ENCODE assay signal across 8 cellular contexts in genomic region chrX:135521405-135522131, GRCh38. TPM values are rescaled to one million over a fixed set of nuclear protein-coding genes. Genes with fewer than 3 reads are reported as not detected.
A peak's percentile ranks its signal among the peaks of the same experiment; 100 is the strongest.
DNase-seq lines count a peak whose midpoint lies in the region; ATAC-seq and TF ChIP-seq lines count a peak whose summit lies in the region.

No MANE protein-coding gene starts in this region.

- peak; percentile 78 for DNase-seq in AG04450 (ENCODE audit: low read depth, low spot score)
- peak; percentile 76 for DNase-seq in NCI-H226
- DNase-seq in activated CD4-positive, CD25-positive, alpha-beta regulatory T cell treated with anti-CD3 and anti-CD28 coated beads, Interleukin-2, amount 50 U/mL, for 16 hours (ENCODE audit: low read depth, low spot score): peak; percentile 60
- DNase-seq in central memory CD4-positive, alpha-beta T cell: peak; percentile 84
- DNase-seq in kidney epithelial cell (ENCODE audit: low read depth): peak; percentile 51
- peak; percentile 76 to 81 for DNase-seq in stimulated activated CD4-positive, alpha-beta T cell treated with anti-CD3 and anti-CD28 coated beads, Interleukin-15, amount 100 ng/mL, for 48 hours (ENCODE audit: low read depth in 2 of 2)

- no peak for TF ChIP-seq CTCF in AG04450 (IDR thresholded peaks at IDR 0.05; ENCODE audit: low read depth, low read length)
- TF ChIP-seq CTCF in kidney epithelial cell (IDR thresholded peaks at IDR 0.05; ENCODE audit: insufficient read depth, low read length, poor library complexity, severe bottlenecking): no peak

- CTCF ChIA-PET in AG04450 (lab: Charles Lee): interaction anchor here (1.0 kb wide), 1 partner anchor 18 kb away, joined by 3 read pairs; no protein-coding TSS in a partner anchor

- H3K27me3 ChIP-seq in AG04450 (ENCODE audit: control insufficient read depth, insufficient read depth, low read length) (no peaks in the 10 kb centered on the region), kidney epithelial cell (ENCODE audit: control insufficient read depth, insufficient read depth, low read length) (no peaks in the 10 kb centered on the region)

- H3K9me3 ChIP-seq in AG04450 (ENCODE audit: control insufficient read depth, insufficient read depth, low read length): no peaks in the 10 kb centered on the region

- ATAC-seq in GM18907 (IDR thresholded peaks at IDR 0.05; ENCODE audit: unreplicated experiment): peak; percentile 58
- peak; percentile 51 for ATAC-seq in HG03139 (IDR thresholded peaks at IDR 0.05; ENCODE audit: unreplicated experiment)

- peak overlapping the region; percentile 68 for H3K27ac ChIP-seq in AG04450 (ENCODE audit: low read depth, low read length)

- peak overlapping the region; percentile 68 for H3K4me3 ChIP-seq in AG04450 (ENCODE audit: low read depth, low read length)
- peak overlapping the region; percentile 71 for H3K4me3 ChIP-seq in kidney epithelial cell (ENCODE audit: low read depth, low read length)

- no peaks in the 10 kb centered on the region for H3K36me3 ChIP-seq in kidney epithelial cell (ENCODE audit: control insufficient read depth, insufficient read depth, low read length)

- POLR2A ChIA-PET in AG04450 (lab: Yijun Ruan, JAX): no interaction called here

RNA-seq across cellular contexts. Expression of gene INTS6L, which starts 1.1 kb away (rescaled TPM):
- 6.9 and 10.4 TPM in 2 replicates for polyA plus RNA-seq in AG04450 (2011; rRNA removed)
- polyA minus RNA-seq in AG04450 (2011; rRNA and poly(A)+ RNA removed): 4.0 and 5.3 TPM in 2 replicates
- total RNA-seq in kidney epithelial cell: 3.0 and 3.5 TPM in 2 replicates

Comparison
In these comparisons a context has a peak if more than half of its experiments do, and no peak if none do; other contexts are left out.
1. Peak in every context shown above with its lines: DNase-seq, ATAC-seq, H3K4me3 ChIP-seq and H3K27ac ChIP-seq.